8 cellular contexts compared by ENCODE assay signal in the genomic region with DNA sequence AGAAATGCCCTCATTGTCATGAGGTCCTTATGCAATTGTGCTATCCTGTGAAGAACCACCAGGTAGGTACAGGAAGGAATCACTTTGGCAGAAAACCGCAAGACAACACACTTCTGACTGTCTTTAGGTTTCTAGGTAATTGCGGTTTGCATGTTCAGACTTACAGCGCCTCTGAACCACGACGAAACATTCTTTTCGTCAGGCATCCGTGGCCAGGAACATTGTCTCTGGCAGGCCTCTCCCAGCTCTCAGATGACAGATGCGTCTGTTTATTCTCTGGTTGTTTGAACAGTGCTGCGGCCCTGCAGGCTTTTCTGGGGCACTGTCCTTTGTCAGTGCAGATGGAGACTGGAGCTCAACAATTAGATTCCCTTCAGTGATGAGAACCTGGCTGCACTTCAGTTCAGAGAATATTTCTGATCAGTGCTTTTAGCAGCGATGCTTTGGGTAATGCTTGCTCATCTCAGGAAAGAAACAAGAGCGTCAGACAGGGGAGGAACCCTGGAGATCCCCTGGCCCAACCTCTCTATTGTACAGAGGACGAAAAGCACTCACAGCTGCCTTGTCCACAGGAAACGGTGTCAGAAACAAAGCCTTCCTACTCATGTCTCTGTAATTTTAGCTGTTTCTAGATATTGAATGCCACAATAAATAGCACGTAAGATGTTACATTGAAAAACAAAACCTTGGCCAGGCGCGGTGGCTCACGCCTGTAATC.
DNase-seq lines count a peak whose midpoint lies in the region; ATAC-seq and TF ChIP-seq lines count a peak whose summit lies in the region.

No MANE protein-coding gene starts in this region.

- peaks cover 8% of the 10 kb centered on the region for H3K9me3 Mint-ChIP-seq in MCF 10A (ENCODE audit: unreplicated experiment)

- H3K4me1 ChIP-seq in muscle layer of colon (ENCODE audit: insufficient read depth, low read length) (peaks cover 22% of the 10 kb centered on the region), testis (no peaks in the 10 kb centered on the region)

- TF ChIP-seq POLR2A in testis (IDR thresholded peaks at IDR 0.05), result no peak

- H3K4me3 ChIP-seq in muscle layer of colon (ENCODE audit: low read depth in 1 of 2, low read length in 2 of 2) (peak overlapping the region in 1 of 2 donors; percentile 18), coronary artery (no peak overlapping the region), testis (no peak overlapping the region)

- H3K4me1 Mint-ChIP-seq in MCF 10A (ENCODE audit: insufficient read depth, unreplicated experiment), result peaks cover 27% of the 10 kb centered on the region

- H3K4me3 Mint-ChIP-seq in MCF 10A (ENCODE audit: unreplicated experiment), result no peak overlapping the region

- CTCF ChIA-PET in MCF 10A (lab: Yijun Ruan, JAX), result interaction anchor here (1.2 to 1.4 kb wide), 2 partner anchors 42 to 43 kb away, joined by 4 to 5 read pairs; no protein-coding TSS in a partner anchor

- H3K27me3 ChIP-seq in muscle layer of colon (ENCODE audit: control insufficient read depth in 1 of 2, insufficient read depth in 2 of 2, low read length in 2 of 2) (no peaks in the 10 kb centered on the region), testis (no peaks in the 10 kb centered on the region)

- H3K27ac ChIP-seq in muscle layer of colon (ENCODE audit: low read depth, low read length) (peak overlapping the region; percentile 73), coronary artery (no peak overlapping the region), testis (no peak overlapping the region)

- BruUV-seq in MCF 10A (replicated peaks; lab: Mats Ljungman, UMichigan), result no TSS peak

- 55 to 65% methylated on average over 17 of the region's 17 CpGs for WGBS in testis, 2 donors

- no peak for TF ChIP-seq CTCF in MCF 10A (IDR thresholded peaks at IDR 0.05; ENCODE audit: unreplicated experiment)
- TF ChIP-seq CTCF in coronary artery (IDR thresholded peaks at IDR 0.05), result no peak
- no peak for TF ChIP-seq CTCF in testis (IDR thresholded peaks at IDR 0.05)

- H3K36me3 ChIP-seq in muscle layer of colon (ENCODE audit: insufficient read depth, low read length), result no peaks in the 10 kb centered on the region
- H3K36me3 ChIP-seq in testis (ENCODE audit: low read depth, missing control alignments), result no peaks in the 10 kb centered on the region

- no peaks in the 10 kb centered on the region for H3K36me3 Mint-ChIP-seq in MCF 10A (ENCODE audit: insufficient read depth, unreplicated experiment)

- DNase-seq in DMS79 treated with DMSO at 0.1 percent for 48 hours (lab: John Stamatoyannopoulos, UW) (peak; percentile 100), NCI-H2029 (lab: John Stamatoyannopoulos, UW) (peak; percentile 100), MCF 10A (ENCODE audit: unreplicated experiment) (no peak), coronary artery (ENCODE audit: low spot score) (no peak), OCI-M2 (lab: John Stamatoyannopoulos, UW; ENCODE audit: unreplicated experiment) (no peak), testis (no peak)

- no peaks in the 10 kb centered on the region for H3K27me3 Mint-ChIP-seq in MCF 10A (ENCODE audit: insufficient read depth, unreplicated experiment)

- intact Hi-C loops in MCF 10A (cut with micrococcal nuclease) (no loop called here), testis (cut with DNase I; ENCODE audit: low total_unique reads) (no loop called here)

- POLR2A ChIA-PET in MCF 10A (lab: Yijun Ruan, JAX), result interaction anchor here (1.0 kb wide), 1 partner anchor 154 kb away, joined by 3 read pairs; no protein-coding TSS in a partner anchor

- no peak overlapping the region for H3K9ac ChIP-seq in muscle layer of colon (ENCODE audit: low read length)

- ATAC-seq in HG03025 (IDR thresholded peaks at IDR 0.05; ENCODE audit: low FRiP score, unreplicated experiment), result no peak

- H3K9me3 ChIP-seq in muscle layer of colon (ENCODE audit: low read length) (no peaks in the 10 kb centered on the region), testis (no peaks in the 10 kb centered on the region)

- H3K27ac Mint-ChIP-seq in MCF 10A (ENCODE audit: low read depth, unreplicated experiment), result peak overlapping the region; percentile 78

Comparison
In these comparisons a context has a peak if more than half of its experiments do, and no peak if none do; other contexts are left out.
1. DNase-seq: peak in DMS79 treated with DMSO at 0.1 percent for 48 hours (single experiment) and NCI-H2029 (single experiment); none in MCF 10A (single experiment), coronary artery (single experiment), OCI-M2 (single experiment) and testis (single experiment).